In the genomic region with DNA sequence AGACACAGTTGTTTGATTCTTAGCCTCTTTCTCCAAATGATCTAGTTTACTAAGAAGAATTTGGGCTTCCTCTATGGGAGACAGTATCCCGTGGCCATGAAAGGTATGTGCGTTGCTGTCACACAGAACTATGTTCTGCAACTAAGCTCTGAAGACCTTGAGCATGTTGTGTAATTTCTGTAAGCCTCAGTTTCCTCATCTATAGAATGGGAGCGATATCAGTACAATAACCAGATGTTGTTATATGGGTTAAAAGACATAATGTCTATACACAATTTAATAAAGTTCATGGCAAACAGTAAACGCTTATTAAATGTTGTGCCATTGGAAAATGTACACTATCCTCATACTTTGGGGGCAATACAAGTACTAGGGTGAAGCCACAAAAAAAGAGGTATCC, we compare ENCODE assay signal across 30 cellular contexts.
"Had no signal": no experiment of that assay in that cellular context is flagged by ENCODE, and none has a peak within 500 bp of the region (broad histone marks: within the 10 kb centered on the region; RNA-seq: fewer than 3 reads in every experiment).

No MANE protein-coding gene starts in this region.

- H3K4me2 ChIP-seq: neural progenitor cell had no signal

- H3K9me3 ChIP-seq: left lung, lower lobe of right lung, neutrophil, right atrium auricular region, thoracic aorta, tibial artery, upper lobe of right lung had no signal

- H3K27me3 Mint-ChIP-seq: naive B cell; progenitor cell of endocrine pancreas; stimulated activated naive B cell treated with anti-CD40 and anti-IgM and Interleukin-4, amounts not matched to agents 10 μg/mL and 1 μg/mL and 100 μg/mL, for 72 hours; stimulated activated naive CD8-positive, alpha-beta T cell treated with anti-CD3 and anti-CD28 coated beads, Interleukin-15, amount 100 ng/mL, for 72 hours had no signal

- H3K4me3 ChIP-seq: left lung, lower lobe of right lung, neural progenitor cell, right atrium auricular region, skin epidermis, thoracic aorta, tibial artery, upper lobe of right lung had no signal

- H3K27ac ChIP-seq: left lung, lower lobe of right lung, neural progenitor cell, neutrophil, parathyroid adenoma, right atrium auricular region, tibial artery, upper lobe of right lung had no signal

- FAIRE-seq: keratinocyte, urothelium cell line had no signal

- H3K4me3 Mint-ChIP-seq: naive B cell; natural killer cell; nephron progenitor cell; neural progenitor cell; stimulated activated naive B cell treated with anti-CD40 and anti-IgM and Interleukin-4, amounts not matched to agents 10 μg/mL and 1 μg/mL and 100 μg/mL, for 72 hours; stimulated activated naive CD8-positive, alpha-beta T cell treated with anti-CD3 and anti-CD28 coated beads, Interleukin-15, amount 100 ng/mL, for 72 hours had no signal

- H3K4me1 Mint-ChIP-seq: nephron progenitor cell had no signal

- H3K9ac ChIP-seq: neural progenitor cell, parathyroid adenoma had no signal

- DNase-seq: hippocampal formation; kidney glomerular epithelial cell; left colon; left lung; lower lobe of right lung; mammary epithelial cell; mesenchymal stem cell; naive B cell; natural killer cell; nephron progenitor cell; occipital lobe; stimulated activated CD4-positive, alpha-beta T cell treated with anti-CD3 and anti-CD28 coated beads, Interleukin-12 subunit alpha, Interleukin-12 subunit beta, amount 100 ng/mL, for 4 hours; stimulated activated CD4-positive, alpha-beta T cell treated with anti-CD3 and anti-CD28 coated beads, Interleukin-15, amount 100 ng/mL, for 24 hours; stimulated activated CD4-positive, alpha-beta T cell treated with anti-CD3 and anti-CD28 coated beads, Interleukin-2, amount 100 ng/mL, for 24 hours; stimulated activated CD4-positive, alpha-beta T cell treated with anti-CD3 and anti-CD28 coated beads, Interleukin-4, amount 100 ng/mL, for 1 hour; stimulated activated naive B cell treated with anti-CD40 and anti-IgM and Interleukin-4, amounts not matched to agents 10 μg/mL and 1 μg/mL and 100 μg/mL, for 72 hours; stimulated activated naive CD8-positive, alpha-beta T cell treated with anti-CD3 and anti-CD28 coated beads, Interleukin-15, amount 100 ng/mL, for 72 hours; tibial artery; trophoblast cell; upper lobe of right lung had no signal

- H3K9me3 Mint-ChIP-seq: naive B cell; natural killer cell; nephron progenitor cell; neural progenitor cell; stimulated activated naive B cell treated with anti-CD40 and anti-IgM and Interleukin-4, amounts not matched to agents 10 μg/mL and 1 μg/mL and 100 μg/mL, for 72 hours; stimulated activated naive CD8-positive, alpha-beta T cell treated with anti-CD3 and anti-CD28 coated beads, Interleukin-15, amount 100 ng/mL, for 72 hours had no signal

- H3K27ac Mint-ChIP-seq: natural killer cell; neural progenitor cell; progenitor cell of endocrine pancreas; stimulated activated naive B cell treated with anti-CD40 and anti-IgM and Interleukin-4, amounts not matched to agents 10 μg/mL and 1 μg/mL and 100 μg/mL, for 72 hours had no signal

- H3K27me3 ChIP-seq: left lung, neural progenitor cell, neutrophil, right atrium auricular region, tibial artery, upper lobe of right lung had no signal

- H3K36me3 ChIP-seq: left lung, lower lobe of right lung, neural progenitor cell, neutrophil, right atrium auricular region, thoracic aorta, tibial artery, upper lobe of right lung had no signal

- ATAC-seq: left colon; natural killer cell; sciatic nerve; stimulated activated naive CD8-positive, alpha-beta T cell treated with anti-CD3 and anti-CD28 coated beads, Interleukin-15, amount 100 ng/mL, for 72 hours had no signal

- H2AFZ ChIP-seq: neural progenitor cell, parathyroid adenoma had no signal
